9 cellular contexts compared by ENCODE assay signal in the genomic region with DNA sequence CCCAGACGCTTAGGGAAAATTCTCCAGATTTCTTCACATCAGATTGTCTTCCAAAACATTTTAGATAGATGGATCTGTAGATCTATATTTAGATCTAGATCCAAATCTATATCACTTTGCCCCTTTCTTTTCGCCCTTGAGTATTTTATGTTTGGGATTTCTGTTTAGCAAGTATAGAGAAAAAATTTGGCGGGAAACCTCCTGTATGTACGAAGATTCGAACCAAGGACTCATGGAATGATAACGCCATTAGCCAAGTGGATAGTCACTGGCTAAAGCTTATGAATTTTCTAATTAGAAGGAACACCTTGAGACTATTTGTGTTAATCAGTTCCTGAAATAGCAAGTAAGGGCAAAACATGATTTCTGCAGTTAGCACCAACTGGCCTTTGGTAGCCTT. TPM values are rescaled to one million over a fixed set of nuclear protein-coding genes. Genes with fewer than 3 reads are reported as not detected.
DNase-seq lines count a peak whose midpoint lies in the region; ATAC-seq and TF ChIP-seq lines count a peak whose summit lies in the region.
"Had no signal": no experiment of that assay in that cellular context is flagged by ENCODE, and none has a peak within 500 bp of the region (broad histone marks: within the 10 kb centered on the region; RNA-seq: fewer than 3 reads in every experiment).

No MANE protein-coding gene starts in this region.

- H3K4me1 ChIP-seq in liver (ENCODE audit: control insufficient read depth in 4 of 4, insufficient read depth in 4 of 4, low read length in 3 of 4) (peaks cover 3 to 14% (median 13%) of the 10 kb centered on the region in 4 donors), tibial nerve (peaks cover 0 to 16% (median 0%) of the 10 kb centered on the region in 4 donors)

- no peak for DNase-seq in activated naive CD4-positive, alpha-beta T cell treated with anti-CD3 and anti-CD28 coated beads, Interleukin-2, amount 50 U/mL, for 16 hours
- DNase-seq in activated naive CD8-positive, alpha-beta T cell treated with anti-CD3 and anti-CD28 coated beads, Interleukin-2, amount 10 ng/mL, durations not matched to agents 7 days and 5 days: no peak
- DNase-seq in tibial nerve (ENCODE audit: low spot score in 2 of 2): no peak
- no peak for DNase-seq in NCI-H146 treated with DMSO at 0.1 percent for 48 hours (lab: John Stamatoyannopoulos, UW; ENCODE audit: unreplicated experiment)
- DNase-seq in GM13976 (ENCODE audit: low spot score): no peak
- DNase-seq: EL had no signal

- TF ChIP-seq POLR2A in tibial nerve (IDR thresholded peaks at IDR 0.05): no peak

- no peak for TF ChIP-seq RAD21 in liver (IDR thresholded peaks at IDR 0.05)

- H3K27ac Mint-ChIP-seq in activated naive CD4-positive, alpha-beta T cell treated with anti-CD3 and anti-CD28 coated beads, Interleukin-2, amount 50 U/mL, for 24 hours: peak overlapping the region; percentile 95
- peak overlapping the region; percentile 90 for H3K27ac Mint-ChIP-seq in activated naive CD8-positive, alpha-beta T cell treated with anti-CD3 and anti-CD28 coated beads, Interleukin-2, amount 10 ng/mL, durations not matched to agents 7 days and 5 days

- no peaks in the 10 kb centered on the region for H3K27me3 ChIP-seq in liver (ENCODE audit: control insufficient read depth in 4 of 4, insufficient read depth in 4 of 4, low read length in 3 of 4)
- H3K27me3 ChIP-seq in tibial nerve: no peaks in the 10 kb centered on the region

- POLR2A ChIA-PET in activated naive CD8-positive, alpha-beta T cell treated with anti-CD3 and anti-CD28 coated beads, Interleukin-2, amount 10 ng/mL, durations not matched to agents 7 days and 5 days (lab: Charles Lee): no interaction called here

- H3K4me3 Mint-ChIP-seq in activated naive CD4-positive, alpha-beta T cell treated with anti-CD3 and anti-CD28 coated beads, Interleukin-2, amount 50 U/mL, for 24 hours: peak overlapping the region; percentile 93
- H3K4me3 Mint-ChIP-seq in activated naive CD8-positive, alpha-beta T cell treated with anti-CD3 and anti-CD28 coated beads, Interleukin-2, amount 10 ng/mL, durations not matched to agents 7 days and 5 days: peak overlapping the region; percentile 94

- H3K4me3 ChIP-seq in liver (ENCODE audit: low read depth in 1 of 3, low read length in 3 of 3) (peak overlapping the region; percentile 39 to 89 (median 71)), tibial nerve (peak overlapping the region in 3 of 4 donors; percentile 66 to 76 (median 67))

- no peaks in the 10 kb centered on the region for H3K36me3 Mint-ChIP-seq in activated naive CD4-positive, alpha-beta T cell treated with anti-CD3 and anti-CD28 coated beads, Interleukin-2, amount 50 U/mL, for 24 hours
- H3K36me3 Mint-ChIP-seq in activated naive CD8-positive, alpha-beta T cell treated with anti-CD3 and anti-CD28 coated beads, Interleukin-2, amount 10 ng/mL, durations not matched to agents 7 days and 5 days: peaks cover 2% of the 10 kb centered on the region

- no peak for TF ChIP-seq CTCF in liver (IDR thresholded peaks at IDR 0.05; ENCODE audit: low read depth, low read length, missing input control)
- TF ChIP-seq CTCF in tibial nerve (IDR thresholded peaks at IDR 0.05): no peak
- TF ChIP-seq CTCF in GM13976 (IDR thresholded peaks at IDR 0.05; ENCODE audit: borderline replicate concordance, control extremely low read depth, extremely low read depth, insufficient read depth, missing control alignments): no peak

- no peaks in the 10 kb centered on the region for H3K9me3 ChIP-seq in liver (ENCODE audit: control insufficient read depth in 4 of 4, low read length in 3 of 4)
- no peaks in the 10 kb centered on the region for H3K9me3 ChIP-seq in tibial nerve

- H3K27ac ChIP-seq in liver (ENCODE audit: low read depth in 1 of 2, low read length in 2 of 2): peak overlapping the region; percentile 97 to 99
- H3K27ac ChIP-seq in tibial nerve: peak overlapping the region; percentile 83 to 94 (median 91)

- peaks cover 34% of the 10 kb centered on the region for H3K4me1 Mint-ChIP-seq in activated naive CD4-positive, alpha-beta T cell treated with anti-CD3 and anti-CD28 coated beads, Interleukin-2, amount 50 U/mL, for 24 hours
- peaks cover 12% of the 10 kb centered on the region for H3K4me1 Mint-ChIP-seq in activated naive CD8-positive, alpha-beta T cell treated with anti-CD3 and anti-CD28 coated beads, Interleukin-2, amount 10 ng/mL, durations not matched to agents 7 days and 5 days

- ATAC-seq in activated naive CD8-positive, alpha-beta T cell treated with anti-CD3 and anti-CD28 coated beads, Interleukin-2, amount 10 ng/mL, durations not matched to agents 7 days and 5 days (ENCODE audit: low read depth): no peak
- no peak for ATAC-seq in HG03135 (IDR thresholded peaks at IDR 0.05; ENCODE audit: unreplicated experiment)

- H3K36me3 ChIP-seq in liver (ENCODE audit: control insufficient read depth in 4 of 4, insufficient read depth in 3 of 4, low read depth in 1 of 4, low read length in 3 of 4) (no peaks in the 10 kb centered on the region), tibial nerve (no peaks in the 10 kb centered on the region)

- no peak for TF ChIP-seq EP300 in tibial nerve (IDR thresholded peaks at IDR 0.05)

- H3K9ac ChIP-seq in liver (ENCODE audit: low read depth in 1 of 2, low read length in 2 of 2): peak overlapping the region; percentile 91 to 99

- 92% methylated on average over 6 of the region's 6 CpGs for WGBS in liver
- WGBS in tibial nerve, 2 donors: 91 to 93% methylated on average over 6 of the region's 6 CpGs

- H3K9me3 Mint-ChIP-seq in activated naive CD4-positive, alpha-beta T cell treated with anti-CD3 and anti-CD28 coated beads, Interleukin-2, amount 50 U/mL, for 24 hours: no peaks in the 10 kb centered on the region
- H3K9me3 Mint-ChIP-seq in activated naive CD8-positive, alpha-beta T cell treated with anti-CD3 and anti-CD28 coated beads, Interleukin-2, amount 10 ng/mL, durations not matched to agents 7 days and 5 days: peaks cover 1% of the 10 kb centered on the region

- in situ Hi-C loops in GM13976 (cut with MboI; ENCODE audit: low sequenced_read_pairs, unreplicated experiment): no loop called here

- H3K27me3 Mint-ChIP-seq in activated naive CD4-positive, alpha-beta T cell treated with anti-CD3 and anti-CD28 coated beads, Interleukin-2, amount 50 U/mL, for 24 hours: no peaks in the 10 kb centered on the region
- H3K27me3 Mint-ChIP-seq in activated naive CD8-positive, alpha-beta T cell treated with anti-CD3 and anti-CD28 coated beads, Interleukin-2, amount 10 ng/mL, durations not matched to agents 7 days and 5 days: no peaks in the 10 kb centered on the region

TF ChIP-seq in liver, 16 proteins besides CTCF, POLR2A, EP300 and RAD21:
- no peak for TF ChIP-seq HNF4A (conservative IDR thresholded peaks at IDR 0.05)
- no peak for TF ChIP-seq SP1 (IDR thresholded peaks at IDR 0.05)
- TF ChIP-seq TAF1 (conservative IDR thresholded peaks at IDR 0.05): no peak
- TF ChIP-seq, protein P1, sequence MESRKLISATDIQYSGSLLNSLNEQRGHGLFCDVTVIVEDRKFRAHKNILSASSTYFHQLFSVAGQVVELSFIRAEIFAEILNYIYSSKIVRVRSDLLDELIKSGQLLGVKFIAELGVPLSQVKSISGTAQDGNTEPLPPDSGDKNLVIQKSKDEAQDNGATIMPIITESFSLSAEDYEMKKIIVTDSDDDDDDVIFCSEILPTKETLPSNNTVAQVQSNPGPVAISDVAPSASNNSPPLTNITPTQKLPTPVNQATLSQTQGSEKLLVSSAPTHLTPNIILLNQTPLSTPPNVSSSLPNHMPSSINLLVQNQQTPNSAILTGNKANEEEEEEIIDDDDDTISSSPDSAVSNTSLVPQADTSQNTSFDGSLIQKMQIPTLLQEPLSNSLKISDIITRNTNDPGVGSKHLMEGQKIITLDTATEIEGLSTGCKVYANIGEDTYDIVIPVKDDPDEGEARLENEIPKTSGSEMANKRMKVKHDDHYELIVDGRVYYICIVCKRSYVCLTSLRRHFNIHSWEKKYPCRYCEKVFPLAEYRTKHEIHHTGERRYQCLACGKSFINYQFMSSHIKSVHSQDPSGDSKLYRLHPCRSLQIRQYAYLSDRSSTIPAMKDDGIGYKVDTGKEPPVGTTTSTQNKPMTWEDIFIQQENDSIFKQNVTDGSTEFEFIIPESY (IDR thresholded peaks at IDR 0.05): no peak

RNA-seq across cellular contexts. Expression of gene THNSL1, which starts 1.2 kb away (rescaled TPM):
- 1 to 10 TPM; 4.2 to 4.7 TPM for total RNA-seq in activated naive CD8-positive, alpha-beta T cell treated with anti-CD3 and anti-CD28 coated beads, Interleukin-2, amount 10 ng/mL, durations not matched to agents 7 days and 5 days
- total RNA-seq in liver (1 to 10 TPM; 8.0 to 8.2 TPM), tibial nerve (1 to 10 TPM; 1.5 to 2.7 (median 1.8) TPM)
- polyA plus RNA-seq in liver: 1 to 10 TPM; 5.0 to 7.5 TPM

RNA-seq across cellular contexts. Expression of gene ENKUR, which starts 1.7 kb away (rescaled TPM):
- not detected for total RNA-seq in activated naive CD8-positive, alpha-beta T cell treated with anti-CD3 and anti-CD28 coated beads, Interleukin-2, amount 10 ng/mL, durations not matched to agents 7 days and 5 days
- under 1 TPM; 0.08 to 0.14 TPM for total RNA-seq in liver
- under 1 TPM; 0.13 to 0.15 TPM for polyA plus RNA-seq in liver
- total RNA-seq in tibial nerve: not detected
